Comparison of ENCODE assay signal across 8 cellular contexts in genomic region chr19:1811942-1812425, GRCh38. TPM values are rescaled to one million over a fixed set of nuclear protein-coding genes. Genes with fewer than 3 reads are reported as not detected.
DNase-seq lines count a peak whose midpoint lies in the region; ATAC-seq, FAIRE-seq and TF ChIP-seq lines count a peak whose summit lies in the region.

Gene ATP8B3 (minus strand): TSS chr19:1812276. CDS start chr19:1811736, 540 bp downstream.

- no peak within 1 kb of the TSS for H2BK20ac ChIP-seq in H1 (ENCODE audit: low read length)

- no peak within 1 kb of the TSS for H2BK15ac ChIP-seq in H1 (ENCODE audit: low read length)

- peaks cover 2 to 3% of the 10 kb centered on the region in 2 experiments for H4K20me1 ChIP-seq in H1 (replicated peaks in 1 of 2; ENCODE audit: control insufficient read depth in 1 of 2, insufficient read depth in 2 of 2, low read length in 2 of 2)

- peak within 1 kb of the TSS; percentile 78 for H3K18ac ChIP-seq in H1 (ENCODE audit: extremely low read depth, low read length)

- H3K27ac ChIP-seq in SJSA1 (peak within 1 kb of the TSS; percentile 77), H1 (ENCODE audit: low read depth, low read length) (no peak within 1 kb of the TSS; the same call in 1 of the 2 replicates)

- TF ChIP-seq RAD21 in H1 (IDR thresholded peaks at IDR 0.05 in 1 of 2, conservative IDR thresholded peaks at IDR 0.05 in 1 of 2; ENCODE audit: low read depth in 2 of 2, low read length in 2 of 2), result no peak

- peak within 1 kb of the TSS; percentile 79 for H4K8ac ChIP-seq in H1 (ENCODE audit: extremely low read depth, insufficient read depth, low read length)

- no peak within 1 kb of the TSS for H3K23ac ChIP-seq in H1 (ENCODE audit: insufficient read length)

- peaks cover 22% of the 10 kb centered on the region for H3K36me3 ChIP-seq in SJSA1
- peaks cover 3 to 12% (median 8%) of the 10 kb centered on the region in 4 experiments; a peak in 6 of 8 replicates for H3K36me3 ChIP-seq in H1 (ENCODE audit: control insufficient read depth in 2 of 4, insufficient read depth in 4 of 4, low read length in 3 of 4)

- H3K4me2 ChIP-seq in H1 (ENCODE audit: insufficient read depth in 1 of 2, low read depth in 2 of 2, low read length in 2 of 2), result peak within 1 kb of the TSS; percentile 63 to 94

- no peak within 1 kb of the TSS for H2BK120ac ChIP-seq in H1 (replicated peaks; ENCODE audit: low read depth, low read length)

- no peak for TF ChIP-seq EP300 in H1 (IDR thresholded peaks at IDR 0.05; ENCODE audit: borderline replicate concordance in 1 of 2, low read depth in 2 of 2, low read length in 2 of 2)

- POLR2A ChIA-PET in H1 (lab: Charles Lee; ENCODE audit: partially characterized antibody), result interaction anchor here (1.2 kb wide), 1 partner anchor 18 kb away, joined by 4 read pairs; no protein-coding TSS in a partner anchor

- no peak within 1 kb of the TSS; the same call in 1 of the 2 replicates for H2BK5ac ChIP-seq in H1 (ENCODE audit: low read depth, low read length)

- TF ChIP-seq POLR2A in H1 (IDR thresholded peaks at IDR 0.05; ENCODE audit: control extremely low read depth in 1 of 2, low read depth in 2 of 2, low read length in 2 of 2), result no peak

- TF ChIP-seq CTCF in GM12875 (IDR thresholded peaks at IDR 0.05; ENCODE audit: borderline replicate concordance, insufficient read depth, low read depth, low read length) (peak; percentile 56), HFF-Myc (IDR thresholded peaks at IDR 0.05; ENCODE audit: low read depth, low read length, missing control alignments) (peak; percentile 3), H1 (IDR thresholded peaks at IDR 0.05; ENCODE audit: control extremely low read depth in 1 of 3, insufficient read depth in 1 of 3, low read depth in 1 of 3, low read length in 3 of 3) (peak; percentile 8 to 17 (median 14); a peak in 2 of 4 replicates), omental fat pad (IDR thresholded peaks at IDR 0.05) (no peak)

- H4K5ac ChIP-seq in H1 (ENCODE audit: insufficient read length, low read depth, low read length), result no peak within 1 kb of the TSS

- peaks cover 2% of the 10 kb centered on the region for H3K23me2 ChIP-seq in H1 (ENCODE audit: low read depth, low read length)

- H3K56ac ChIP-seq in H1 (replicated peaks; ENCODE audit: insufficient read length, low read depth, low read length), result peak within 1 kb of the TSS; percentile 59

- no peaks in the 10 kb centered on the region for H3K27me3 ChIP-seq in SJSA1 (replicated peaks)
- H3K27me3 ChIP-seq in H1 (replicated peaks in 1 of 4; ENCODE audit: control insufficient read depth in 3 of 4, extremely low read depth in 1 of 4, insufficient read depth in 3 of 4, low read length in 3 of 4), result peaks cover 0 to 3% (median 0%) of the 10 kb centered on the region in 4 experiments; a peak in 3 of 7 replicates

- no peak within 1 kb of the TSS for H2AK5ac ChIP-seq in H1 (ENCODE audit: low read depth, low read length)

- H3K4ac ChIP-seq in H1 (replicated peaks; ENCODE audit: insufficient read length, low read depth, low read length), result peak within 1 kb of the TSS; percentile 69

- no peak within 1 kb of the TSS for H2BK12ac ChIP-seq in H1 (ENCODE audit: low read depth, low read length)

- ATAC-seq in omental fat pad (ENCODE audit: low FRiP score) (peak; percentile 3), GM21447 (IDR thresholded peaks at IDR 0.05; ENCODE audit: unreplicated experiment) (no peak)

- WGBS in H1 (ENCODE audit: extremely low coverage in 1 of 2, insufficient coverage in 1 of 2, insufficient read length in 1 of 2, insufficient replicate concordance in 2 of 2, low coverage in 1 of 2, low lambda C conversion rate in 2 of 2, missing lambda C conversion rate in 1 of 2), 2 experiments, result 8% methylated on average over 27 of the region's 48 CpGs; no CpG with 5 or more reads in 1 of the 2 experiments

- H3K79me1 ChIP-seq in H1 (ENCODE audit: low read depth, low read length), result no peaks in the 10 kb centered on the region; the same call in 1 of the 2 replicates

- no peak within 1 kb of the TSS for H2AFZ ChIP-seq in H1 (ENCODE audit: low read length)

- peak within 1 kb of the TSS; percentile 65 for H4K91ac ChIP-seq in H1 (replicated peaks; ENCODE audit: insufficient read length, low read length)

- DNase-seq in HFF-Myc (ENCODE audit: extremely low read depth, low read depth), result no peak
- peak in 1 of 2 experiments; percentile 62 for DNase-seq in SJSA1 (ENCODE audit: low read depth in 1 of 2, low spot score in 2 of 2)
- peak in 1 of 2 experiments; percentile 76 for DNase-seq in H1 (ENCODE audit: low read depth in 1 of 2, low spot score in 2 of 2)
- DNase-seq in omental fat pad (ENCODE audit: low spot score), result no peak
- DNase-seq in DMS153 (lab: John Stamatoyannopoulos, UW), result no peak
- no peak for DNase-seq in RCC 7860 (ENCODE audit: low spot score)

- no peak within 1 kb of the TSS for H3K14ac ChIP-seq in H1 (ENCODE audit: insufficient read length)

- H3K4me3 ChIP-seq in GM12875 (ENCODE audit: low read depth, low read length), result peak within 1 kb of the TSS; percentile 47
- peak within 1 kb of the TSS; percentile 45 for H3K4me3 ChIP-seq in HFF-Myc (replicated peaks; ENCODE audit: low read depth, low read length)
- peak within 1 kb of the TSS; percentile 58 for H3K4me3 ChIP-seq in SJSA1
- H3K4me3 ChIP-seq in H1 (ENCODE audit: extremely low read depth in 1 of 4, insufficient read depth in 2 of 4, low read depth in 3 of 4, low read length in 4 of 4), result peak within 1 kb of the TSS; percentile 49 to 69 (median 56)

- FAIRE-seq in H1 (lab: Jason Lieb, UNC), result no peak
- FAIRE-seq in RCC 7860 (lab: Jason Lieb, UNC), result no peak

- H3K9me3 ChIP-seq in SJSA1 (replicated peaks) (no peaks in the 10 kb centered on the region), H1 (ENCODE audit: insufficient read depth in 2 of 2, low read depth in 1 of 2, low read length in 1 of 2) (no peaks in the 10 kb centered on the region)

- H3K9ac ChIP-seq in H1 (replicated peaks in 1 of 4; ENCODE audit: extremely low read depth in 1 of 4, low read depth in 3 of 4, low read length in 3 of 4), result 0 out of 7 replicates have a peak within 1 kb of the TSS, but pooled peaks of 1 of the 4 experiments have one; percentile 25

- CTCF ChIA-PET in H1 (lab: Charles Lee; ENCODE audit: partially characterized antibody), result interaction anchor here (1.0 to 6.2 kb wide), 4 partner anchors 11 to 18 kb away, joined by 3 to 73 read pairs (median 6); no protein-coding TSS in a partner anchor

- H3K79me2 ChIP-seq in H1 (ENCODE audit: control insufficient read depth in 1 of 2, insufficient read depth in 2 of 2, low read length in 2 of 2), result no peaks in the 10 kb centered on the region

- H3K4me1 ChIP-seq in SJSA1 (replicated peaks) (peaks cover 21% of the 10 kb centered on the region), H1 (replicated peaks in 1 of 4; ENCODE audit: control insufficient read depth in 3 of 4, insufficient read depth in 4 of 4, low read length in 3 of 4) (peaks cover 0 to 2% (median 0%) of the 10 kb centered on the region in 4 experiments; a peak in 3 of 7 replicates)

TF ChIP-seq in H1, 55 proteins besides CTCF, POLR2A, EP300 and RAD21:
- peak; percentile 91 for TF ChIP-seq KDM1A (IDR thresholded peaks at IDR 0.05; ENCODE audit: borderline replicate concordance, low read length)
- TF ChIP-seq MAX (IDR thresholded peaks at IDR 0.05), result 0 out of 2 replicates have a peak, but pooled peaks have one; percentile 7
- no peak for TF ChIP-seq KDM5A (IDR thresholded peaks at IDR 0.05; ENCODE audit: low read length)
- TF ChIP-seq CBX8 (IDR thresholded peaks at IDR 0.05; ENCODE audit: borderline replicate concordance, low read depth, low read length), result no peak
- TF ChIP-seq EGR1 (IDR thresholded peaks at IDR 0.05; ENCODE audit: borderline replicate concordance, low read depth, low read length), result no peak

RNA-seq across cellular contexts. Expression of gene ATP8B3, which starts in this region (rescaled TPM):
- total RNA-seq in SJSA1 (2014; rRNA removed; shearing (Covaris generic)), result 2.7 and 3.8 TPM in 2 replicates
- 2.9 and 4.1 TPM in 2 replicates for total RNA-seq in H1 (2021; fragmentation: NEBNext Ultra II Directional; extraction: Animal tissue kit (Norgen Biotek cat#: 25700))
- polyA plus RNA-seq in H1 (2011; rRNA removed), result 9.3 and 10.0 TPM in 2 replicates
- 9.1 TPM for polyA plus RNA-seq in H1 (2011; cell fraction: cytosol; rRNA removed)
- 19.8 TPM for polyA plus RNA-seq in H1 (2011; cell fraction: nucleus; rRNA removed)
- polyA plus RNA-seq in H1 (2012, experiment 1 of 2), result 4.2 to 8.7 TPM (median 7.7 TPM) in 4 replicates
- polyA plus RNA-seq in H1 (2012, experiment 2 of 2), result 4.7 TPM
- 5.4 TPM for polyA plus RNA-seq in H1 (2013, experiment 1 of 2)
- polyA plus RNA-seq in H1 (2013, experiment 2 of 2), result 4.9 TPM
- polyA minus RNA-seq in H1 (2011; rRNA and poly(A)+ RNA removed), result 4.7 and 7.9 TPM in 2 replicates
- polyA minus RNA-seq in H1 (2011; cell fraction: cytosol; rRNA and poly(A)+ RNA removed), result 5.4 TPM
- 5.2 TPM for polyA minus RNA-seq in H1 (2011; cell fraction: nucleus; rRNA and poly(A)+ RNA removed)
- 1 to 10 TPM in 3 of 4 donors, under 1 TPM in 1; 0.88 to 2.4 (median 1.9) TPM for total RNA-seq in omental fat pad

Comparison
In these comparisons a context has a peak if more than half of its experiments do, and no peak if none do; other contexts are left out.
1. CTCF ChIP-seq: peak in GM12875 (single experiment), HFF-Myc (single experiment) and H1 (3 of 3); none in omental fat pad (0 of 3).
2. Peak in every context shown above with its lines, with median percentiles within 50 percentile points of each other: H3K4me3 ChIP-seq.